8 cellular contexts compared by ENCODE assay signal in genomic region chr16:72561-73537, GRCh38. TPM values are rescaled to one million over a fixed set of nuclear protein-coding genes. Genes with fewer than 3 reads are reported as not detected.
A peak's percentile ranks its signal among the peaks of the same experiment; 100 is the strongest.
DNase-seq lines count a peak whose midpoint lies in the region; ATAC-seq and TF ChIP-seq lines count a peak whose summit lies in the region.

TSS of gene RHBDF1 (minus strand) at chr16:72631. CDS start at chr16:65015, 7,616 bp downstream.

- peak within 1 kb of the TSS; percentile 88 for H3K4me3 Mint-ChIP-seq in Caco-2 (ENCODE audit: unreplicated experiment)

- no peak for TF ChIP-seq CTCF in Caco-2 (IDR thresholded peaks at IDR 0.05; ENCODE audit: insufficient read depth in 1 of 2, low read depth in 1 of 2, low read length in 1 of 2, severe bottlenecking in 1 of 2, unreplicated experiment in 1 of 2)
- TF ChIP-seq CTCF in brain microvascular endothelial cell (IDR thresholded peaks at IDR 0.05; ENCODE audit: low read depth, low read length, missing control alignments), result no peak

- POLR2A ChIA-PET in Caco-2 (lab: Charles Lee), result interaction anchor here (0.9 to 1.6 kb wide), 3 partner anchors 20 to 454 kb away, joined by 3 to 14 read pairs (median 5); partner anchors contain the start of genes POLR3K and SNRNP25

- H3K27me3 Mint-ChIP-seq in Caco-2 (ENCODE audit: insufficient read depth, unreplicated experiment), result no peaks in the 10 kb centered on the region

- H3K4me3 ChIP-seq in Caco-2 (ENCODE audit: low read depth, low read length) (peak within 1 kb of the TSS; percentile 58), brain microvascular endothelial cell (ENCODE audit: low read depth, low read length) (peak within 1 kb of the TSS; percentile 75), iPS-20b (ENCODE audit: low read length) (peak within 1 kb of the TSS; percentile 73), skeletal muscle satellite cell (ENCODE audit: low read length) (peak within 1 kb of the TSS; percentile 95)

- TSS peak; percentile 59 for BruUV-seq in Caco-2 (replicated peaks; lab: Mats Ljungman, UMichigan)

- ATAC-seq in HG03108 (IDR thresholded peaks at IDR 0.05; ENCODE audit: unreplicated experiment) (no peak), GM21723 (IDR thresholded peaks at IDR 0.05; ENCODE audit: unreplicated experiment) (no peak)

- H3K27ac ChIP-seq in brain microvascular endothelial cell (peak within 1 kb of the TSS; percentile 50), iPS-20b (ENCODE audit: low read length) (no peak within 1 kb of the TSS)

- H3K9ac ChIP-seq in iPS-20b (ENCODE audit: low read depth, low read length) (peak within 1 kb of the TSS; percentile 68), skeletal muscle satellite cell (ENCODE audit: low read depth, low read length) (peak within 1 kb of the TSS; percentile 91)

- H3K9me3 Mint-ChIP-seq in Caco-2 (ENCODE audit: unreplicated experiment), result no peaks in the 10 kb centered on the region

- no peaks in the 10 kb centered on the region; the same call in 1 of the 2 replicates for H3K36me3 ChIP-seq in Caco-2 (ENCODE audit: control insufficient read depth, insufficient read depth, low read length)
- no peaks in the 10 kb centered on the region for H3K36me3 ChIP-seq in brain microvascular endothelial cell (replicated peaks)
- no peaks in the 10 kb centered on the region for H3K36me3 ChIP-seq in iPS-20b (ENCODE audit: insufficient read depth, low read depth, low read length)
- H3K36me3 ChIP-seq in skeletal muscle satellite cell (ENCODE audit: insufficient read depth, low read length), result no peaks in the 10 kb centered on the region

- H3K9me3 ChIP-seq in Caco-2, result no peaks in the 10 kb centered on the region
- no peaks in the 10 kb centered on the region for H3K9me3 ChIP-seq in iPS-20b (ENCODE audit: insufficient read depth, low read depth, low read length)
- H3K9me3 ChIP-seq in skeletal muscle satellite cell (replicated peaks; ENCODE audit: low read length), result no peaks in the 10 kb centered on the region

- CTCF ChIA-PET in Caco-2 (lab: Charles Lee), result interaction anchor here (0.7 to 1.9 kb wide), 4 partner anchors 24 to 109 kb away, joined by 3 to 10 read pairs (median 6); no protein-coding TSS in a partner anchor

- H3K27me3 ChIP-seq in Caco-2 (replicated peaks; ENCODE audit: control insufficient read depth, insufficient read depth, low read length) (no peaks in the 10 kb centered on the region), brain microvascular endothelial cell (replicated peaks) (no peaks in the 10 kb centered on the region), iPS-20b (ENCODE audit: insufficient read depth, low read length) (peaks cover 11% of the 10 kb centered on the region; the same call in 1 of the 2 replicates), skeletal muscle satellite cell (ENCODE audit: control insufficient read depth, insufficient read depth, low read length) (no peaks in the 10 kb centered on the region)

- in situ Hi-C loops in brain microvascular endothelial cell (cut with HindIII; ENCODE audit: low pct_ligation_motif_present, low sequenced_read_pairs), result no loop called here

- DNase-seq in Caco-2 (peak; percentile 61 to 80), M059J (ENCODE audit: low read depth) (peak; percentile 44), brain microvascular endothelial cell (no peak), HPDE6-E6E7 (ENCODE audit: extremely low spot score) (no peak)

- peaks cover 41% of the 10 kb centered on the region for H3K4me1 ChIP-seq in Caco-2
- peaks cover 32% of the 10 kb centered on the region for H3K4me1 ChIP-seq in iPS-20b (ENCODE audit: insufficient read depth, low read length)
- peaks cover 81% of the 10 kb centered on the region for H3K4me1 ChIP-seq in skeletal muscle satellite cell (ENCODE audit: control insufficient read depth, insufficient read depth, low read length)

- H3K4me2 ChIP-seq in skeletal muscle satellite cell (ENCODE audit: low read length), result peak within 1 kb of the TSS; percentile 86

- H3K27ac Mint-ChIP-seq in Caco-2 (ENCODE audit: unreplicated experiment), result peak within 1 kb of the TSS; percentile 98

- H3K4me1 Mint-ChIP-seq in Caco-2 (ENCODE audit: low read depth, unreplicated experiment), result peaks cover 7% of the 10 kb centered on the region

- intact Hi-C loops in Caco-2 (cut with micrococcal nuclease; ENCODE audit: unreplicated experiment), result no loop called here

- peaks cover 19% of the 10 kb centered on the region for H3K36me3 Mint-ChIP-seq in Caco-2 (ENCODE audit: insufficient read depth, unreplicated experiment)

RNA-seq across cellular contexts. Expression of gene RHBDF1, which starts in this region (rescaled TPM):
- 62.3 and 65.8 TPM in 2 replicates for total RNA-seq in Caco-2 (2022)
- total RNA-seq in M059J (2014; rRNA removed; shearing (Covaris generic)), result 4.9 and 11.9 TPM in 2 replicates
- 33.2 and 35.0 TPM in 2 replicates for total RNA-seq in skeletal muscle satellite cell (2012; rRNA removed)

Comparison
In these comparisons a context has a peak if more than half of its experiments do, and no peak if none do; other contexts are left out.
1. DNase-seq: peak in Caco-2 (2 of 2) and M059J (single experiment); none in brain microvascular endothelial cell (single experiment) and HPDE6-E6E7 (single experiment).
2. Peak in every context shown above with its lines, with median percentiles within 50 percentile points of each other: H3K4me3 ChIP-seq.